In the genomic region with DNA sequence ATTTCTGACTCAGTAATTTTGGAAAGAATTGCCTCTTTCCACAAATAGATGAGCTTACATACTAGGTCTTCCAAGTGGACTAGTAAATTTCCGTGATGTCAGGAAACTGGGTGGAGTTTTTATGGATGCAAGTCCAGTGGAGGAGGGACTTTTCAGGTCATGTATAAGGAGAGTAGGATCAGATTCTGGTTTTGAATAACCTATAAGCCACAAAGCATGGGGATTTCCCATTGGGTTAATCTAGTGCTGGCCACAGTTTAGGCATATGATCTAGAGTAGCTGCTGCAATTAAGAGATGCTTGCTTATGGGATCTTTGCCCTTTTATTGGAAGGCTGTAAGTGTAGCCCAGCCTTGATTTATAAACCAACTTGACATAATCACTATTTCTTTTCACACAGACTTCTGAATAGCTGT, we compare ENCODE assay signal across 8 cellular contexts. TPM values are rescaled to one million over a fixed set of nuclear protein-coding genes. Genes with fewer than 3 reads are reported as not detected.
DNase-seq lines count a peak whose midpoint lies in the region; ATAC-seq and TF ChIP-seq lines count a peak whose summit lies in the region.

No MANE protein-coding gene starts in this region.

- peaks cover 6% of the 10 kb centered on the region for H3K4me1 Mint-ChIP-seq in MCF 10A (ENCODE audit: insufficient read depth, unreplicated experiment)
- H3K4me1 Mint-ChIP-seq in stimulated activated naive B cell treated with anti-CD40 and anti-IgM and Interleukin-4, amounts not matched to agents 10 μg/mL and 1 μg/mL and 100 μg/mL, for 72 hours: peaks cover 14 to 34% of the 10 kb centered on the region in 2 donors

- WGBS in neuronal stem cell (ENCODE audit: extremely low coverage in 2 of 2, insufficient read length in 2 of 2, insufficient replicate concordance in 1 of 2), 2 donors: no CpG with 5 or more reads among the region's 1 CpG

- no peak overlapping the region for H3K27ac Mint-ChIP-seq in MCF 10A (ENCODE audit: low read depth, unreplicated experiment)
- peak overlapping the region; percentile 14 for H3K27ac Mint-ChIP-seq in stimulated activated naive B cell treated with anti-CD40 and anti-IgM and Interleukin-4, amounts not matched to agents 10 μg/mL and 1 μg/mL and 100 μg/mL, for 72 hours

- H2BK12ac ChIP-seq in neuronal stem cell (ENCODE audit: low read length): no peak overlapping the region

- DNase-seq in MCF 10A (ENCODE audit: unreplicated experiment): peak; percentile 80
- no peak for DNase-seq in breast epithelium (ENCODE audit: low spot score in 2 of 2)
- peak; percentile 8 to 25 for DNase-seq in foreskin keratinocyte
- peak; percentile 28 for DNase-seq in stimulated activated naive B cell treated with anti-CD40 and anti-IgM and Interleukin-4, amounts not matched to agents 10 μg/mL and 1 μg/mL and 100 μg/mL, for 72 hours
- no peak for DNase-seq in neuronal stem cell (ENCODE audit: low spot score)
- DNase-seq in NCI-H1694 (lab: John Stamatoyannopoulos, UW): no peak

- H2AFZ ChIP-seq in OCI-LY3 (ENCODE audit: low read depth, low read length) (no peak overlapping the region), neuronal stem cell (ENCODE audit: low read length) (no peak overlapping the region)

- H4K8ac ChIP-seq in neuronal stem cell (ENCODE audit: low read depth, low read length): no peak overlapping the region

- no peaks in the 10 kb centered on the region for H3K36me3 Mint-ChIP-seq in MCF 10A (ENCODE audit: insufficient read depth, unreplicated experiment)
- H3K36me3 Mint-ChIP-seq in stimulated activated naive B cell treated with anti-CD40 and anti-IgM and Interleukin-4, amounts not matched to agents 10 μg/mL and 1 μg/mL and 100 μg/mL, for 72 hours: peaks cover 22 to 29% of the 10 kb centered on the region in 2 donors

- no peaks in the 10 kb centered on the region for H3K79me1 ChIP-seq in neuronal stem cell (ENCODE audit: low read depth, low read length)

- no peak overlapping the region for H2BK120ac ChIP-seq in neuronal stem cell (ENCODE audit: low read depth, low read length)

- POLR2A ChIA-PET in MCF 10A (lab: Yijun Ruan, JAX): interaction anchor here (0.6 to 1.5 kb wide), 4 partner anchors 10 to 253 kb away, joined by 3 to 5 read pairs (median 4); a partner anchor contains a TSS

- H4K91ac ChIP-seq in neuronal stem cell (ENCODE audit: low read depth, low read length, poor library complexity): no peak overlapping the region

- CTCF ChIA-PET in MCF 10A (lab: Yijun Ruan, JAX): no interaction called here

- H3K4me1 ChIP-seq in breast epithelium (peaks cover 0 to 5% of the 10 kb centered on the region in 2 donors), OCI-LY3 (ENCODE audit: low read length) (peaks cover 36% of the 10 kb centered on the region), foreskin keratinocyte (no peaks in the 10 kb centered on the region), neuronal stem cell (ENCODE audit: control insufficient read depth in 2 of 2, insufficient read depth in 1 of 2, low read depth in 1 of 2, low read length in 2 of 2) (peaks cover 4 to 12% of the 10 kb centered on the region in 2 donors)

- H3K4me3 ChIP-seq in breast epithelium (no peak overlapping the region), OCI-LY3 (ENCODE audit: low read length) (peak overlapping the region; percentile 10; the same call in 1 of the 2 replicates), neuronal stem cell (ENCODE audit: low read length in 2 of 2) (no peak overlapping the region)

- H2AK5ac ChIP-seq in neuronal stem cell (ENCODE audit: low read depth, low read length): no peak overlapping the region

- peaks cover 96% of the 10 kb centered on the region for H4K20me1 ChIP-seq in OCI-LY3 (ENCODE audit: insufficient read depth, low read length)

- H3K9me3 Mint-ChIP-seq in MCF 10A (ENCODE audit: unreplicated experiment): no peaks in the 10 kb centered on the region
- no peaks in the 10 kb centered on the region for H3K9me3 Mint-ChIP-seq in stimulated activated naive B cell treated with anti-CD40 and anti-IgM and Interleukin-4, amounts not matched to agents 10 μg/mL and 1 μg/mL and 100 μg/mL, for 72 hours

- H3K79me2 ChIP-seq in OCI-LY3 (ENCODE audit: low read length): peaks cover 99% of the 10 kb centered on the region

- H3K9me3 ChIP-seq in breast epithelium: no peaks in the 10 kb centered on the region
- H3K9me3 ChIP-seq in OCI-LY3 (ENCODE audit: insufficient read depth, low read length): no peaks in the 10 kb centered on the region
- H3K9me3 ChIP-seq in neuronal stem cell (replicated peaks in 1 of 2; ENCODE audit: control insufficient read depth in 2 of 2, insufficient read depth in 1 of 2, low read depth in 1 of 2, low read length in 2 of 2): no peaks in the 10 kb centered on the region

- H3K9ac ChIP-seq in OCI-LY3 (ENCODE audit: low read length) (no peak overlapping the region), neuronal stem cell (ENCODE audit: low read depth, low read length, poor library complexity) (no peak overlapping the region)

- no peaks in the 10 kb centered on the region for H3K36me3 ChIP-seq in breast epithelium
- H3K36me3 ChIP-seq in OCI-LY3 (replicated peaks; ENCODE audit: low read depth, low read length): peaks cover 25% of the 10 kb centered on the region
- peaks cover 0 to 3% of the 10 kb centered on the region in 2 donors for H3K36me3 ChIP-seq in neuronal stem cell (replicated peaks in 1 of 2; ENCODE audit: control insufficient read depth in 2 of 2, insufficient read depth in 2 of 2, low read length in 2 of 2)

- intact Hi-C loops in MCF 10A (cut with micrococcal nuclease) (no loop called here), breast epithelium (cut with DNase I; ENCODE audit: low total_unique reads) (no loop called here)

- peak overlapping the region in 1 of 2 donors; percentile 13 for H3K27ac ChIP-seq in breast epithelium
- H3K27ac ChIP-seq in OCI-LY3 (ENCODE audit: low read length): peak overlapping the region; percentile 25
- H3K27ac ChIP-seq in foreskin keratinocyte: no peak overlapping the region
- H3K27ac ChIP-seq in neuronal stem cell (replicated peaks; ENCODE audit: low read length): no peak overlapping the region

- TF ChIP-seq POLR2A in breast epithelium (IDR thresholded peaks at IDR 0.05): no peak

- H3K14ac ChIP-seq in neuronal stem cell (ENCODE audit: low read length): no peak overlapping the region

- H3K4ac ChIP-seq in neuronal stem cell (ENCODE audit: low read length): no peak overlapping the region

- ATAC-seq in HG02642 (IDR thresholded peaks at IDR 0.05; ENCODE audit: poor library complexity, unreplicated experiment) (peak; percentile 90), foreskin keratinocyte (peak; percentile 41)
- ATAC-seq in stimulated activated naive B cell treated with anti-CD40 and anti-IgM and Interleukin-4, amounts not matched to agents 10 μg/mL and 1 μg/mL and 100 μg/mL, for 72 hours (replicated peaks): peak; percentile 98 to 99

- no TSS peak for BruUV-seq in MCF 10A (replicated peaks; lab: Mats Ljungman, UMichigan)

- no peak for TF ChIP-seq CTCF in MCF 10A (IDR thresholded peaks at IDR 0.05; ENCODE audit: unreplicated experiment)
- no peak for TF ChIP-seq CTCF in breast epithelium (IDR thresholded peaks at IDR 0.05)
- no peak for TF ChIP-seq CTCF in OCI-LY3 (IDR thresholded peaks at IDR 0.05; ENCODE audit: low read depth, low read length)
- no peak for TF ChIP-seq CTCF in foreskin keratinocyte (conservative IDR thresholded peaks at IDR 0.05)

- H3K27me3 ChIP-seq in breast epithelium: no peaks in the 10 kb centered on the region
- H3K27me3 ChIP-seq in OCI-LY3 (ENCODE audit: low read depth, low read length): no peaks in the 10 kb centered on the region
- no peaks in the 10 kb centered on the region for H3K27me3 ChIP-seq in foreskin keratinocyte
- H3K27me3 ChIP-seq in neuronal stem cell (ENCODE audit: control insufficient read depth in 3 of 3, insufficient read depth in 3 of 3, low read depth in 1 of 3, low read length in 3 of 3): no peaks in the 10 kb centered on the region

- H3K4me2 ChIP-seq in OCI-LY3 (ENCODE audit: low read length) (peak overlapping the region; percentile 53), neuronal stem cell (ENCODE audit: insufficient read depth, low read length, poor library complexity, severe bottlenecking) (no peak overlapping the region)

- no peak overlapping the region for H2BK5ac ChIP-seq in neuronal stem cell (ENCODE audit: low read length)

- no peaks in the 10 kb centered on the region for H3K27me3 Mint-ChIP-seq in MCF 10A (ENCODE audit: insufficient read depth, unreplicated experiment)
- no peaks in the 10 kb centered on the region for H3K27me3 Mint-ChIP-seq in stimulated activated naive B cell treated with anti-CD40 and anti-IgM and Interleukin-4, amounts not matched to agents 10 μg/mL and 1 μg/mL and 100 μg/mL, for 72 hours

- no peak overlapping the region for H3K18ac ChIP-seq in neuronal stem cell (ENCODE audit: low read length)

- no peak overlapping the region for H3K4me3 Mint-ChIP-seq in MCF 10A (ENCODE audit: unreplicated experiment)
- H3K4me3 Mint-ChIP-seq in stimulated activated naive B cell treated with anti-CD40 and anti-IgM and Interleukin-4, amounts not matched to agents 10 μg/mL and 1 μg/mL and 100 μg/mL, for 72 hours: no peak overlapping the region

- no peak overlapping the region for H3K23ac ChIP-seq in neuronal stem cell (ENCODE audit: low read depth, low read length, poor library complexity)

- no peak overlapping the region for H2BK15ac ChIP-seq in neuronal stem cell (ENCODE audit: low read length)

RNA-seq across cellular contexts. Expression of a gene that starts 33.8 kb away (rescaled TPM):
- total RNA-seq in MCF 10A (2022) (18.1 and 19.9 TPM in 2 replicates), breast epithelium (10 to 100 TPM; 29.4 to 48.8 (median 37.9) TPM), foreskin keratinocyte (14.8 and 15.0 TPM in 2 replicates)
- 3.3 and 3.8 TPM in 2 replicates for polyA plus RNA-seq in foreskin keratinocyte
- polyA plus RNA-seq in neuronal stem cell (2013, experiment 1 of 2): 20.8 TPM
- 23.7 TPM for polyA plus RNA-seq in neuronal stem cell (2013, experiment 2 of 2)

RNA-seq across cellular contexts. Expression of a gene that starts 54.8 kb away (rescaled TPM):
- total RNA-seq in MCF 10A (2022) (18.0 and 20.0 TPM in 2 replicates), breast epithelium (1 to 10 TPM; 1.3 to 2.4 (median 1.3) TPM), foreskin keratinocyte (102 and 113 TPM in 2 replicates)
- polyA plus RNA-seq in foreskin keratinocyte: 20.4 and 26.6 TPM in 2 replicates
- polyA plus RNA-seq in neuronal stem cell (2013, experiment 1 of 2): 4.0 TPM
- 4.3 TPM for polyA plus RNA-seq in neuronal stem cell (2013, experiment 2 of 2)

Comparison
In these comparisons a context has a peak if more than half of its experiments do, and no peak if none do; other contexts are left out.
1. DNase-seq: peak in MCF 10A (single experiment), foreskin keratinocyte (2 of 2) and stimulated activated naive B cell treated with anti-CD40 and anti-IgM and Interleukin-4, amounts not matched to agents 10 μg/mL and 1 μg/mL and 100 μg/mL, for 72 hours (single experiment); none in breast epithelium (0 of 2), neuronal stem cell (single experiment) and NCI-H1694 (single experiment).
2. ATAC-seq: peak in every context shown above with its lines; median percentile 98 in stimulated activated naive B cell treated with anti-CD40 and anti-IgM and Interleukin-4, amounts not matched to agents 10 μg/mL and 1 μg/mL and 100 μg/mL, for 72 hours; 90 in HG02642; 41 in foreskin keratinocyte.